1 cellular context compared by ENCODE assay signal in the genomic region with DNA sequence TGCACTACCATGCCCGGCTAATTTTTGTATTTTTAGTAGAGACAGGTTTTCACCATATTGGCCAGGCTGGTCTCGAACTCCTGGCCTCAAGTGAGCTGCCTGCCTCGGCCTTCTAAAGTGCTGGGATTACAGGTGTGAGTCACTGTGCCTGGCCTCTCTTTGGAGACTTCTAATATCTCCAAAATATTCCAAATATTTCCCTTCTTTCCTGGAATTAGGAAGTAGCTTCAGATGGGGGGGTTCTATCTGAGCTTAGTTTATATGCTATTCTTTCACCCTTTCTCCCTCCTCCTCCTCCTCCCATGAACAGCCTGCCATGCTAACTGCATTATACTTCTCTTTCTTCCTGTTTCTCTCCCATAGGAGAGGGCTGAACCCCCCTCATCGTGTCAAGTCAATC.
TF ChIP-seq lines count a peak whose summit lies in the region.

No MANE protein-coding gene starts in this region.

TF ChIP-seq in HepG2, 621 proteins besides CTCF, POLR2A, EP300 and RAD21:
- TF ChIP-seq FOSL2 (CRISPR knock-in tag; IDR thresholded peaks at IDR 0.05): peak; percentile 15; the same call in 1 of the 2 replicates
- TF ChIP-seq POLR2AphosphoS5 (IDR thresholded peaks at IDR 0.05; ENCODE audit: low read depth, low read length): 0 out of 2 replicates have a peak, but pooled peaks have one; percentile 22
